In genomic region chr1:89836252-89836996, GRCh38 we compare ENCODE assay signal across 21 cellular contexts. TPM values are rescaled to one million over a fixed set of nuclear protein-coding genes. Genes with fewer than 3 reads are reported as not detected.
DNase-seq lines count a peak whose midpoint lies in the region; ATAC-seq, FAIRE-seq and TF ChIP-seq lines count a peak whose summit lies in the region.
"Had no signal": no experiment of that assay in that cellular context is flagged by ENCODE, and none has a peak within 500 bp of the region (broad histone marks: within the 10 kb centered on the region; RNA-seq: fewer than 3 reads in every experiment).

No MANE protein-coding gene starts in this region.

- H3K27me3 ChIP-seq in HUES6 (ENCODE audit: control insufficient read depth, insufficient read depth, low read length), result no peaks in the 10 kb centered on the region
- H3K27me3 ChIP-seq: testis had no signal

- H3K4me1 ChIP-seq in HUES6 (ENCODE audit: control insufficient read depth, insufficient read depth, low read length), result peaks cover 74% of the 10 kb centered on the region
- peaks cover 20 to 62% of the 10 kb centered on the region in 2 donors for H3K4me1 ChIP-seq in kidney (ENCODE audit: control insufficient read depth in 1 of 2, insufficient read depth in 1 of 2, low read depth in 1 of 2, low read length in 2 of 2)

- TF ChIP-seq CTCF in astrocyte of the cerebellum (IDR thresholded peaks at IDR 0.05; ENCODE audit: low read depth, low read length, missing control alignments) (no peak), kidney (IDR thresholded peaks at IDR 0.05; ENCODE audit: borderline replicate concordance, extremely low read depth, insufficient read depth) (no peak)

- peak overlapping the region; percentile 44; the same call in 1 of the 2 replicates for H3K4me3 ChIP-seq in HUES6 (ENCODE audit: low read depth, low read length)
- peak overlapping the region; percentile 9 for H3K4me3 ChIP-seq in astrocyte of the cerebellum (ENCODE audit: low read depth, low read length)
- peak overlapping the region; percentile 23 to 35 for H3K4me3 ChIP-seq in kidney (ENCODE audit: low read length in 2 of 2)
- H3K4me3 ChIP-seq: lung, testis had no signal

- DNase-seq in astrocyte of the cerebellum (ENCODE audit: low read depth) (no peak), kidney (no peak), pons (ENCODE audit: low spot score) (peak; percentile 69), ureter (ENCODE audit: low spot score) (no peak)
- DNase-seq: activated CD4-positive, CD25-positive, alpha-beta regulatory T cell treated with anti-CD3 and anti-CD28 coated beads, Interleukin-2, amount 50 U/mL, for 72 hours; activated naive CD4-positive, alpha-beta T cell treated with anti-CD3 and anti-CD28 coated beads, Interleukin-2, amount 10 ng/mL, durations not matched to agents 7 days and 5 days; activated T-cell treated with anti-CD3 and anti-CD28 coated beads, Interleukin-2, amount 50 U/mL, for 72 hours; anterior cingulate cortex; CD8-positive, alpha-beta T cell; effector memory CD8-positive, alpha-beta T cell; NCI-H1105; NCI-H2107; NCI-H524; testis had no signal

- H3K9ac ChIP-seq in HUES6 (ENCODE audit: low read length) (no peak overlapping the region), kidney (ENCODE audit: low read length in 2 of 2) (no peak overlapping the region)

- in situ Hi-C loops in astrocyte of the cerebellum (cut with HindIII; ENCODE audit: low sequenced_read_pairs), result no loop called here

- no peaks in the 10 kb centered on the region for H3K36me3 ChIP-seq in HUES6 (ENCODE audit: control insufficient read depth, insufficient read depth, low read length)
- H3K36me3 ChIP-seq in kidney (ENCODE audit: control insufficient read depth in 1 of 2, insufficient read depth in 2 of 2, low read length in 2 of 2), result no peaks in the 10 kb centered on the region

- H3K27ac ChIP-seq in HUES6 (ENCODE audit: low read depth, low read length) (no peak overlapping the region; the same call in 1 of the 2 replicates), kidney (ENCODE audit: low read depth in 2 of 2, low read length in 2 of 2) (peak overlapping the region in 1 of 2 donors; percentile 26)

- no peak for ATAC-seq in GM19023 (IDR thresholded peaks at IDR 0.05; ENCODE audit: unreplicated experiment)
- no peak for ATAC-seq in HG03108 (IDR thresholded peaks at IDR 0.05; ENCODE audit: unreplicated experiment)
- ATAC-seq: activated T-cell treated with anti-CD3 and anti-CD28 coated beads, Interleukin-2, amount 50 U/mL, for 72 hours; CD8-positive, alpha-beta T cell; effector memory CD8-positive, alpha-beta T cell; stimulated activated effector memory CD8-positive, alpha-beta T cell treated with anti-CD3 and anti-CD28 coated beads, Interleukin-12 subunit alpha, Interleukin-12 subunit beta, amount 100 ng/mL, for 72 hours had no signal

- intact Hi-C loops in kidney (cut with DNase I), result no loop called here

- no peak for FAIRE-seq in kidney (lab: Jason Lieb, UNC)
- FAIRE-seq: GM12891, H54 had no signal

- H3K9me3 ChIP-seq in HUES6 (ENCODE audit: control insufficient read depth, insufficient read depth, low read depth, low read length) (no peaks in the 10 kb centered on the region), kidney (ENCODE audit: control insufficient read depth in 1 of 2, low read length in 2 of 2) (no peaks in the 10 kb centered on the region)
- H3K9me3 ChIP-seq: testis had no signal

RNA-seq across cellular contexts. Expression of gene LRRC8D, which starts 15.6 kb away (rescaled TPM):
- 36.6 TPM for total RNA-seq in kidney
- 16.3 TPM for polyA plus RNA-seq in kidney (ENCODE audit: insufficient read depth, low read depth, low replicate concordance)
- 17.8 TPM for total RNA-seq in ureter
